In the genomic region with DNA sequence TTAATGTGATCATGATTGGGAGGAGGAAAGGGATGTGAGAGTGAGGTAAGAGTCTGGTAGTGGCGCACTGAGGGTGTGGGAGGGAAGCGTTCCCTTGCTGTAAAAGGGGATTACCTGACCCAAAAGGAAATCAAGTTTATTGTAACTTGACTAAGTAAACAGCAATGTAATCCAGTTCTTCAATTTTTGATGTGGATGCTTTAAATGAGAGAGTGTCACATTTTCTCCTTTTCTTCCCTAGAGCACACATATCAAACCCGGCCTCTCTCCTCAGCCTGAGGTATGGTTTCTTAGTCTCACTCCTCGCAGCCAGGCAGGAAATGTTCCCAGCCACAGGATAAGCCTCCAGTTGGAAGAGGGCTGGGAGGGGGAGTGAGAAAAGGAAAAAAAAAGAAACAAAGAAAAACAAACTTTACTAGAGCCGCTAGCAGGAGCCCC, we compare ENCODE assay signal across 8 cellular contexts. TPM values are rescaled to one million over a fixed set of nuclear protein-coding genes. Genes with fewer than 3 reads are reported as not detected.
DNase-seq lines count a peak whose midpoint lies in the region; ATAC-seq and TF ChIP-seq lines count a peak whose summit lies in the region.

No MANE protein-coding gene starts in this region.

- H3K27me3 Mint-ChIP-seq in naive B cell: peaks cover 34 to 43% (median 37%) of the 10 kb centered on the region in 3 donors

- no peak overlapping the region for H3K27ac ChIP-seq in ACC112 (ENCODE audit: low read depth, low read length)
- H3K27ac ChIP-seq in MM.1S (ENCODE audit: low read length): no peak overlapping the region
- H3K27ac ChIP-seq in ectodermal cell (ENCODE audit: insufficient read depth, low read depth, low read length, poor library complexity, severe bottlenecking): peak overlapping the region; percentile 95

- peak overlapping the region; percentile 92 for H3K4me3 ChIP-seq in ACC112 (ENCODE audit: low read depth, low read length)
- H3K4me3 ChIP-seq in MM.1S (ENCODE audit: low read length): peak overlapping the region; percentile 62
- peak overlapping the region; percentile 70 for H3K4me3 ChIP-seq in ectodermal cell (ENCODE audit: insufficient read depth, low read depth, low read length)

- H3K4me2 ChIP-seq in MM.1S (ENCODE audit: low read depth, low read length): peak overlapping the region; percentile 86; the same call in 1 of the 2 replicates

- 25 to 31% methylated on average over 5 of the region's 5 CpGs for WGBS in ectodermal cell, 2 experiments

- ATAC-seq in naive B cell (ENCODE audit: low read depth in 2 of 2) (no peak), GM18870 (IDR thresholded peaks at IDR 0.05; ENCODE audit: unreplicated experiment) (no peak), GM18861 (IDR thresholded peaks at IDR 0.05; ENCODE audit: unreplicated experiment) (no peak)

- H3K4me1 Mint-ChIP-seq in naive B cell: peaks cover 3 to 6% (median 6%) of the 10 kb centered on the region in 3 donors

- DNase-seq in MM.1S (no peak), naive B cell (no peak), COLO668 (lab: John Stamatoyannopoulos, UW; ENCODE audit: unreplicated experiment) (no peak), OCI-M1 (lab: John Stamatoyannopoulos, UW) (no peak)

- H3K79me2 ChIP-seq in ACC112 (ENCODE audit: control insufficient read depth, insufficient read depth, low read length, unreplicated experiment) (no peaks in the 10 kb centered on the region), MM.1S (ENCODE audit: low read length) (no peaks in the 10 kb centered on the region)

- H3K9me3 Mint-ChIP-seq in naive B cell: peaks cover 0 to 4% (median 0%) of the 10 kb centered on the region in 7 donors

- H3K4me3 Mint-ChIP-seq in naive B cell: peak overlapping the region in 7 of 8 donors; percentile 4 to 77 (median 48)

- no peak overlapping the region; the same call in 1 of the 2 replicates for H3K9ac ChIP-seq in MM.1S (ENCODE audit: low read length)

- H3K9me2 ChIP-seq in MM.1S (replicated peaks; ENCODE audit: insufficient read depth, low read length): no peaks in the 10 kb centered on the region

- no peaks in the 10 kb centered on the region for H3K27me3 ChIP-seq in ACC112 (ENCODE audit: insufficient read depth, low read length)
- no peaks in the 10 kb centered on the region for H3K27me3 ChIP-seq in MM.1S (replicated peaks; ENCODE audit: insufficient read depth, low read length)
- no peaks in the 10 kb centered on the region for H3K27me3 ChIP-seq in ectodermal cell (ENCODE audit: control insufficient read depth, insufficient read depth, low read length, poor library complexity, severe bottlenecking)

- H3K27ac Mint-ChIP-seq in naive B cell: no peak overlapping the region

- H3K36me3 ChIP-seq in ACC112 (ENCODE audit: insufficient read depth, low read length): no peaks in the 10 kb centered on the region
- H3K36me3 ChIP-seq in MM.1S (replicated peaks; ENCODE audit: insufficient read depth, low read length): no peaks in the 10 kb centered on the region
- H3K36me3 ChIP-seq in ectodermal cell (ENCODE audit: control insufficient read depth, insufficient read depth, low read length): no peaks in the 10 kb centered on the region

- H3K9me3 ChIP-seq in MM.1S (replicated peaks; ENCODE audit: insufficient read depth, low read length) (no peaks in the 10 kb centered on the region), ectodermal cell (ENCODE audit: control insufficient read depth, low read length) (no peaks in the 10 kb centered on the region)

- no peaks in the 10 kb centered on the region for H4K20me1 ChIP-seq in MM.1S (ENCODE audit: insufficient read depth, low read length)

- H3K4me1 ChIP-seq in ACC112 (ENCODE audit: control insufficient read depth, insufficient read depth, low read length, unreplicated experiment) (peaks cover 16% of the 10 kb centered on the region), MM.1S (ENCODE audit: low read length) (peaks cover 8% of the 10 kb centered on the region; the same call in 1 of the 2 replicates), ectodermal cell (ENCODE audit: control insufficient read depth, insufficient read depth, low read length) (peaks cover 21% of the 10 kb centered on the region)

- H3F3A ChIP-seq in MM.1S (ENCODE audit: insufficient read depth, low read length): peaks cover 7% of the 10 kb centered on the region; the same call in 1 of the 2 replicates

- TF ChIP-seq CTCF in MM.1S (IDR thresholded peaks at IDR 0.05; ENCODE audit: low read length): no peak

- H2AFZ ChIP-seq in ACC112 (ENCODE audit: low read length, unreplicated experiment) (peak overlapping the region; percentile 19), MM.1S (ENCODE audit: low read length) (peak overlapping the region; percentile 42)

- H3K36me3 Mint-ChIP-seq in naive B cell: no peaks in the 10 kb centered on the region

RNA-seq across cellular contexts. Expression of a gene that starts 0.7 kb away (rescaled TPM):
- 28.7 TPM for polyA plus RNA-seq in ectodermal cell (2013, experiment 1 of 4)
- polyA plus RNA-seq in ectodermal cell (2013, experiment 2 of 4): 37.3 TPM
- polyA plus RNA-seq in ectodermal cell (2013, experiment 3 of 4): 30.9 TPM
- polyA plus RNA-seq in ectodermal cell (2013, experiment 4 of 4): 30.3 TPM
- polyA plus RNA-seq in naive B cell (ENCODE audit: low read depth in 6 of 6): not detected
